In the genomic region with DNA sequence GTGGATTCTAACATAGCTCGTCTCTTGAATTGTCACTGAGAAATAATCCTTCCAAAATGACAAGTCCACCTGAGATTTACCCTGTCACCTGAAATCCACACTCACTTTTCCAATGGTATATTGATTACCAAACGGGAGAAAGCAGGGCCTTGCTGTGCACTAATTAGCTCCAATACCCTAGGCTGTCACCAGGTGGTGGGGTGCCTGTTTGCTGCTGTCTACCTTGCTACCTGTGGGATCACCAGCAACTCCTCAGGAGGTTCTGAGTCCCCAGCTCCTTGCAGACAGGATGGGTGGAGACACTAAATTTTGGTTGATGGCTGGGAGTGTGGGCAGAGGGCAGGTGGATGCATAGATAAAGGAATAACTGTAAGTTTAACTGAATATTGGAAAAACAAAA, we compare ENCODE assay signal across 27 cellular contexts.
DNase-seq lines count a peak whose midpoint lies in the region; ATAC-seq, FAIRE-seq and TF ChIP-seq lines count a peak whose summit lies in the region.
"Had no signal": no experiment of that assay in that cellular context is flagged by ENCODE, and none has a peak within 500 bp of the region (broad histone marks: within the 10 kb centered on the region; RNA-seq: fewer than 3 reads in every experiment).

No MANE protein-coding gene starts in this region.

- RAD21 ChIA-PET in HCT116 (lab: Charles Lee; ENCODE audit: low non-redundant PET in 1 of 2, low total read pairs in 2 of 2, uncharacterized antibody in 2 of 2, unreplicated experiment in 2 of 2) (no interaction called here), GM12878 (lab: Charles Lee; ENCODE audit: unreplicated experiment) (interaction anchor here (1.2 to 2.8 kb wide), 2 partner anchors 144 to 501 kb away, joined by 5 to 17 read pairs; no protein-coding TSS in a partner anchor)

- no peaks in the 10 kb centered on the region for H3K79me2 ChIP-seq in HCT116 (ENCODE audit: insufficient read depth, low read length)
- H3K79me2 ChIP-seq in GM12878 (ENCODE audit: control insufficient read depth, insufficient read depth, low read length): no peaks in the 10 kb centered on the region

- CTCF ChIA-PET in HCT116 (lab: Charles Lee) (interaction anchor here (1.0 kb wide), 1 partner anchor 501 kb away, joined by 3 read pairs; no protein-coding TSS in a partner anchor), GM12878 (lab: Yijun Ruan, JAX) (interaction anchor here (1.2 to 1.4 kb wide), 2 partner anchors 135 to 144 kb away, joined by 3 to 8 read pairs; no protein-coding TSS in a partner anchor)

- 0% methylated on average over 2 of the region's 2 CpGs for WGBS in GM12878 (ENCODE audit: insufficient coverage, insufficient replicate concordance, low lambda C conversion rate, missing lambda C conversion rate)
- WGBS in spleen, 5 donors: 80 to 88% (median 85%) methylated on average over 2 of the region's 2 CpGs

- H3K27ac ChIP-seq in HCT116 (ENCODE audit: low read depth, low read length) (no peak overlapping the region), GM12878 (ENCODE audit: control insufficient read depth, insufficient read depth) (no peak overlapping the region), spleen (no peak overlapping the region), gastrocnemius medialis (no peak overlapping the region)
- H3K27ac ChIP-seq: adrenal gland, C4-2B, coronary artery, HL-60, PC-9, SJSA1, thoracic aorta had no signal

- H3K27me3 ChIP-seq in GM06990 (replicated peaks; ENCODE audit: control insufficient read depth, insufficient read depth, low read length): no peaks in the 10 kb centered on the region; the same call in 1 of the 2 replicates
- peaks cover 49% of the 10 kb centered on the region for H3K27me3 ChIP-seq in HCT116 (ENCODE audit: insufficient read depth, low read length)
- peaks cover 0 to 4% of the 10 kb centered on the region in 2 experiments; a peak in 3 of 4 replicates for H3K27me3 ChIP-seq in GM12878 (replicated peaks in 1 of 2; ENCODE audit: control insufficient read depth in 2 of 2, insufficient read depth in 2 of 2, low read length in 1 of 2)
- H3K27me3 ChIP-seq in spleen (replicated peaks in 1 of 7): no peaks in the 10 kb centered on the region
- no peaks in the 10 kb centered on the region for H3K27me3 ChIP-seq in gastrocnemius medialis
- H3K27me3 ChIP-seq: adrenal gland, heart right ventricle, SJSA1 had no signal

- BruUV-seq in HCT116 (replicated peaks; lab: Mats Ljungman, UMichigan) (no TSS peak), GM12878 (replicated peaks; lab: Mats Ljungman, UMichigan) (no TSS peak)

- 0 out of 2 replicates have a peak, but pooled peaks have one; percentile 12 for TF ChIP-seq RAD21 in HCT116 (IDR thresholded peaks at IDR 0.05; ENCODE audit: low read depth)
- TF ChIP-seq RAD21 in GM12878 (IDR thresholded peaks at IDR 0.05; ENCODE audit: insufficient read depth, low read depth, low read length): peak; percentile 59

- H3K4me3 ChIP-seq in GM06990 (replicated peaks; ENCODE audit: low read depth, low read length): no peak overlapping the region
- H3K4me3 ChIP-seq in HCT116 (replicated peaks in 1 of 2; ENCODE audit: low read depth in 1 of 2, low read length in 2 of 2): no peak overlapping the region
- H3K4me3 ChIP-seq in GM12878: no peak overlapping the region
- H3K4me3 ChIP-seq in spleen: no peak overlapping the region
- no peak overlapping the region for H3K4me3 ChIP-seq in gastrocnemius medialis
- H3K4me3 ChIP-seq: adrenal gland, coronary artery, heart right ventricle, PC-9, SJSA1, thoracic aorta had no signal

- TF ChIP-seq CTCF in GM06990 (IDR thresholded peaks at IDR 0.05; ENCODE audit: insufficient read depth, low read length, poor library complexity, severe bottlenecking): peak; percentile 42
- peak in 2 of 3 experiments; percentile 20 to 37; a peak in 3 of 6 replicates for TF ChIP-seq CTCF in HCT116 (IDR thresholded peaks at IDR 0.05 in 2 of 3, conservative IDR thresholded peaks at IDR 0.05 in 1 of 3; ENCODE audit: borderline replicate concordance in 1 of 3, insufficient read depth in 1 of 3, low read depth in 2 of 3, low read length in 2 of 3)
- TF ChIP-seq CTCF in GM12878 (IDR thresholded peaks at IDR 0.05 in 2 of 3, conservative IDR thresholded peaks at IDR 0.05 in 1 of 3; ENCODE audit: control insufficient read depth in 2 of 3, extremely low read depth in 1 of 3, insufficient read depth in 1 of 3, low read depth in 3 of 3, low read length in 3 of 3): peak; percentile 22 to 34 (median 28); a peak in 3 of 6 replicates
- no peak for TF ChIP-seq CTCF in spleen (IDR thresholded peaks at IDR 0.05 in 8 of 11, conservative IDR thresholded peaks at IDR 0.05 in 3 of 11)
- TF ChIP-seq CTCF in gastrocnemius medialis (IDR thresholded peaks at IDR 0.05 in 4 of 5, conservative IDR thresholded peaks at IDR 0.05 in 1 of 5): no peak

- intact Hi-C loops in HCT116 (cut with micrococcal nuclease): loop anchor here (10.0 kb wide), 1 partner anchor 211 kb away; no protein-coding TSS in a partner anchor
- intact Hi-C loops in GM12878 (cut with micrococcal nuclease; ENCODE audit: unreplicated experiment): no loop called here
- intact Hi-C loops in spleen (cut with DNase I; ENCODE audit: low total_unique reads): no loop called here
- intact Hi-C loops in gastrocnemius medialis (cut with DNase I; ENCODE audit: low total_unique reads): no loop called here

- H3K4me1 ChIP-seq in HCT116 (ENCODE audit: control insufficient read depth in 1 of 2, insufficient read depth in 2 of 2, low read length in 2 of 2) (no peaks in the 10 kb centered on the region), GM12878 (ENCODE audit: control insufficient read depth, insufficient read depth, low read length) (no peaks in the 10 kb centered on the region), spleen (no peaks in the 10 kb centered on the region), gastrocnemius medialis (no peaks in the 10 kb centered on the region)
- H3K4me1 ChIP-seq: adrenal gland had no signal

- no peaks in the 10 kb centered on the region for H3K9me2 ChIP-seq in HCT116 (ENCODE audit: insufficient read depth)

- POLR2A ChIA-PET in HCT116 (lab: Charles Lee): no interaction called here
- POLR2A ChIA-PET in GM12878 (lab: Charles Lee): no interaction called here

- no peak for TF ChIP-seq EP300 in GM12878 (IDR thresholded peaks at IDR 0.05; ENCODE audit: borderline replicate concordance in 1 of 2, control insufficient read depth in 1 of 2, low read depth in 2 of 2, low read length in 2 of 2)

- SMC1A ChIA-PET in GM12878 (lab: Charles Lee; ENCODE audit: uncharacterized antibody, unreplicated experiment): interaction anchor here (0.6 to 1.9 kb wide), 3 partner anchors 8 to 144 kb away, joined by 3 to 12 read pairs (median 4); no protein-coding TSS in a partner anchor

- H4K20me1 ChIP-seq in HCT116 (ENCODE audit: insufficient read depth) (no peaks in the 10 kb centered on the region), GM12878 (ENCODE audit: control insufficient read depth, insufficient read depth) (no peaks in the 10 kb centered on the region)

- H3K36me3 ChIP-seq in GM06990 (ENCODE audit: control insufficient read depth, insufficient read depth, low read length) (no peaks in the 10 kb centered on the region), HCT116 (ENCODE audit: control insufficient read depth in 1 of 2, insufficient read depth in 2 of 2, low read length in 2 of 2) (no peaks in the 10 kb centered on the region), GM12878 (ENCODE audit: control insufficient read depth in 2 of 2, insufficient read depth in 2 of 2, low read length in 1 of 2) (no peaks in the 10 kb centered on the region), spleen (no peaks in the 10 kb centered on the region), gastrocnemius medialis (no peaks in the 10 kb centered on the region)
- H3K36me3 ChIP-seq: adrenal gland, heart right ventricle, SJSA1, thoracic aorta had no signal

- H2AFZ ChIP-seq in HCT116 (ENCODE audit: low read depth, low read length, poor library complexity, severe bottlenecking) (no peak overlapping the region), GM12878 (ENCODE audit: control insufficient read depth, low read depth, low read length) (no peak overlapping the region)
- H2AFZ ChIP-seq: PC-9 had no signal

- H3K9me3 ChIP-seq in HCT116 (ENCODE audit: control insufficient read depth in 1 of 2, insufficient read depth in 1 of 2, low read depth in 1 of 2, low read length in 2 of 2): no peaks in the 10 kb centered on the region
- H3K9me3 ChIP-seq in GM12878 (replicated peaks; ENCODE audit: control insufficient read depth, insufficient read depth, low read length): no peaks in the 10 kb centered on the region
- no peaks in the 10 kb centered on the region for H3K9me3 ChIP-seq in spleen
- H3K9me3 ChIP-seq in gastrocnemius medialis: no peaks in the 10 kb centered on the region
- H3K9me3 ChIP-seq: adrenal gland, SJSA1, thoracic aorta had no signal

- H3K9ac ChIP-seq in HCT116 (ENCODE audit: low read length) (no peak overlapping the region), GM12878 (ENCODE audit: control insufficient read depth, insufficient read depth, low read length) (no peak overlapping the region)

- DNase-seq in GM06990 (ENCODE audit: extremely low read depth, insufficient read length): no peak
- DNase-seq in HCT116 (ENCODE audit: low read depth, low spot score): no peak
- no peak for DNase-seq in GM12878 (ENCODE audit: low read depth, low spot score)
- no peak for DNase-seq in left lobe of liver (ENCODE audit: low spot score)
- no peak for DNase-seq in spleen
- DNase-seq in COLO668 (lab: John Stamatoyannopoulos, UW; ENCODE audit: unreplicated experiment): no peak
- DNase-seq in gastrocnemius medialis: no peak
- DNase-seq: ACHN; activated CD4-positive, alpha-beta T cell treated with anti-CD3 and anti-CD28 coated beads, Interleukin-2, amount 50 U/mL, for 4 hours; activated gamma-delta T cell; adrenal gland; heart right ventricle; kidney; mammary epithelial cell; naive thymus-derived CD8-positive, alpha-beta T cell; NCI-H187; NCI-H748 treated with DMSO at 0.1 percent for 48 hours; PC-9 had no signal

- ATAC-seq in HCT116 (peak; percentile 59; the same call in 1 of the 2 replicates), GM12878 (peak; percentile 46; the same call in 1 of the 3 replicates), left lobe of liver (peak; percentile 65), HG02623 (IDR thresholded peaks at IDR 0.05; ENCODE audit: unreplicated experiment) (no peak), gastrocnemius medialis (no peak)
- ATAC-seq: heart right ventricle; naive thymus-derived CD8-positive, alpha-beta T cell; stimulated activated memory B cell treated with anti-CD40 and anti-IgM and Interleukin-4, amounts not matched to agents 10 μg/mL and 1 μg/mL and 100 μg/mL, for 72 hours had no signal

- in situ Hi-C loops in GM12878 (cut with MboI): no loop called here
- in situ Hi-C loops in gastrocnemius medialis (cut with MboI; ENCODE audit: low sequenced_read_pairs in 4 of 4): no loop called here

- peak; percentile 23 for FAIRE-seq in GM12878 (lab: Jason Lieb, UNC)
- FAIRE-seq: bronchial epithelial cell, G401.6 had no signal

- H3K4me2 ChIP-seq in HCT116 (ENCODE audit: low read length) (no peak overlapping the region), GM12878 (ENCODE audit: control insufficient read depth, insufficient read depth) (no peak overlapping the region)
- H3K4me2 ChIP-seq: PC-9 had no signal

- TF ChIP-seq POLR2A in HCT116 (IDR thresholded peaks at IDR 0.05; ENCODE audit: borderline replicate concordance, extremely low read depth, insufficient read depth, insufficient read length): no peak
- no peak for TF ChIP-seq POLR2A in GM12878 (IDR thresholded peaks at IDR 0.05; ENCODE audit: low read depth, low read length)
- TF ChIP-seq POLR2A in spleen (IDR thresholded peaks at IDR 0.05): no peak
- TF ChIP-seq POLR2A in gastrocnemius medialis (IDR thresholded peaks at IDR 0.05): no peak

Comparison
In these comparisons a context has a peak if more than half of its experiments do, and no peak if none do; other contexts are left out.
1. CTCF ChIP-seq: peak in GM06990 (single experiment), HCT116 (2 of 3) and GM12878 (3 of 3); none in spleen (0 of 11) and gastrocnemius medialis (0 of 5).
2. ATAC-seq: peak in HCT116 (single experiment), GM12878 (single experiment) and left lobe of liver (single experiment); none in HG02623 (single experiment) and gastrocnemius medialis (0 of 2).